ENCODE assay signal across 15 cellular contexts in the genomic region with DNA sequence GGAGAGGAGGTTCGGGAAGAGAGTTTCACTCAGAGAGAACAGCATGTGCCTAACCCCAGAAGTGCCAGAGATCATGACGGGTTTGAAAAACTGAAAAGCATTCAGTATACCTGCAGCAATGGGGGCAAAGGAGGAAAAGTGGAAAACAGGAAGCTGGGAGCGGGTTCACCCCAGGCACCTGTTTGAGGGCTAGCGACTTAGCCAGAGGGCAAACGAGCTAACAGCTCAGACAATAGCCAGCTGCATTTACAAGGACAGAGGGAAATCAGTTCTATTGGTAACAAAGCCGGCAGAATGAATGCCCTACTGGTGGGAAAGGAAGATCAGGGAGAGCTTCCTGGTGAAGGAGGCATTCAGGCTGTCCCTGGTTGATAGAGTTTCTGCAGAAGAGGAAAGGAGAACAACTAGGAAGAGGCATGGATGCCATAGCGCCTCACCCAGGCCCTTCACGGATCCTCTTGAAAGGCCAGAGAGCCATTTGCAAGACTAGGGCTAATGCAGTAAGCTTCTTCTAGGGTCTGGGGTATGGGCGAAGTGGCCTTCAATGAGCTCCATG.
DNase-seq lines count a peak whose midpoint lies in the region; ATAC-seq, FAIRE-seq and TF ChIP-seq lines count a peak whose summit lies in the region.
"Had no signal": no experiment of that assay in that cellular context is flagged by ENCODE, and none has a peak within 500 bp of the region (broad histone marks: within the 10 kb centered on the region; RNA-seq: fewer than 3 reads in every experiment).

No MANE protein-coding gene starts in this region.

- H2BK12ac ChIP-seq in H1 (ENCODE audit: low read depth, low read length): peak overlapping the region; percentile 96; the same call in 1 of the 2 replicates

- H3K14ac ChIP-seq in H1 (ENCODE audit: insufficient read length): no peak overlapping the region

- H3K27me3 Mint-ChIP-seq in IgD-negative memory B cell: peaks cover 6% of the 10 kb centered on the region
- H3K27me3 Mint-ChIP-seq in activated T-helper 2 cell treated with anti-CD3 and anti-CD28 coated beads, Interferon-gamma antibody, Interleukin-2, Interleukin-4, amounts not matched to agents 10 μg/mL and 5 μg/mL and 100 μg/mL, durations not matched to agents 14 hours and 24 hours and 36 hours (ENCODE audit: low read depth): peaks cover 13% of the 10 kb centered on the region

- H3K23me2 ChIP-seq in H1 (ENCODE audit: low read depth, low read length): peaks cover 2% of the 10 kb centered on the region; the same call in 1 of the 2 replicates

- H3K18ac ChIP-seq in H1 (ENCODE audit: extremely low read depth, low read length): peak overlapping the region; percentile 64; the same call in 1 of the 2 replicates

- H3K9ac ChIP-seq in H1 (replicated peaks in 1 of 4; ENCODE audit: extremely low read depth in 1 of 4, low read depth in 3 of 4, low read length in 3 of 4): no peak overlapping the region

- no peak overlapping the region for H3K27ac ChIP-seq in H1 (ENCODE audit: low read depth, low read length)

- H2BK120ac ChIP-seq in H1 (replicated peaks; ENCODE audit: low read depth, low read length): peak overlapping the region; percentile 25

- H3K23ac ChIP-seq in H1 (ENCODE audit: insufficient read length): no peak overlapping the region

- TF ChIP-seq CTCF in H1 (IDR thresholded peaks at IDR 0.05; ENCODE audit: control extremely low read depth in 1 of 3, insufficient read depth in 1 of 3, low read depth in 1 of 3, low read length in 3 of 3): peak in 1 of 3 experiments; percentile 33; a peak in 1 of 4 replicates

- H3K56ac ChIP-seq in H1 (replicated peaks; ENCODE audit: insufficient read length, low read depth, low read length): no peak overlapping the region

- no peaks in the 10 kb centered on the region for H3K79me2 ChIP-seq in H1 (ENCODE audit: control insufficient read depth in 1 of 2, insufficient read depth in 2 of 2, low read length in 2 of 2)

- peak; percentile 42 for FAIRE-seq in H1 (lab: Jason Lieb, UNC)

- H3K4me1 ChIP-seq in H1 (replicated peaks in 1 of 4; ENCODE audit: control insufficient read depth in 3 of 4, insufficient read depth in 4 of 4, low read length in 3 of 4): peaks cover 0 to 7% (median 3%) of the 10 kb centered on the region in 4 experiments; a peak in 6 of 7 replicates

- H3K27me3 ChIP-seq in H7 (ENCODE audit: control insufficient read depth, insufficient read depth, low read length) (peaks cover 6% of the 10 kb centered on the region), H1 (replicated peaks in 1 of 4; ENCODE audit: control insufficient read depth in 3 of 4, extremely low read depth in 1 of 4, insufficient read depth in 3 of 4, low read length in 3 of 4) (peaks cover 0 to 10% (median 5%) of the 10 kb centered on the region in 4 experiments; a peak in 4 of 7 replicates)

- H4K91ac ChIP-seq in H1 (replicated peaks; ENCODE audit: insufficient read length, low read length): peak overlapping the region; percentile 48

- H3K36me3 ChIP-seq in H7 (replicated peaks; ENCODE audit: control insufficient read depth, insufficient read depth, low read length) (no peaks in the 10 kb centered on the region), H1 (ENCODE audit: control insufficient read depth in 2 of 4, insufficient read depth in 4 of 4, low read length in 3 of 4) (no peaks in the 10 kb centered on the region)

- no peaks in the 10 kb centered on the region for H3K79me1 ChIP-seq in H1 (ENCODE audit: low read depth, low read length)

- peak overlapping the region; percentile 66; the same call in 1 of the 2 replicates for H2BK5ac ChIP-seq in H1 (ENCODE audit: low read depth, low read length)

- no peak overlapping the region for H2AFZ ChIP-seq in H1 (ENCODE audit: low read length)
- H2AFZ ChIP-seq: PC-9 had no signal

- 0 out of 4 replicates have a peak, but pooled peaks of 1 of the 2 experiments have one; percentile 26 for TF ChIP-seq RAD21 in H1 (IDR thresholded peaks at IDR 0.05 in 1 of 2, conservative IDR thresholded peaks at IDR 0.05 in 1 of 2; ENCODE audit: low read depth in 2 of 2, low read length in 2 of 2)

- H3K4ac ChIP-seq in H1 (replicated peaks; ENCODE audit: insufficient read length, low read depth, low read length): no peak overlapping the region

- peaks cover 0 to 5% (median 3%) of the 10 kb centered on the region in 3 donors for H3K4me1 Mint-ChIP-seq in IgD-negative memory B cell
- peaks cover 49% of the 10 kb centered on the region for H3K4me1 Mint-ChIP-seq in stimulated activated effector memory CD8-positive, alpha-beta T cell treated with anti-CD3 and anti-CD28 coated beads, Interleukin-12 subunit alpha, Interleukin-12 subunit beta, amount 100 ng/mL, for 72 hours
- peaks cover 46% of the 10 kb centered on the region for H3K4me1 Mint-ChIP-seq in activated T-helper 2 cell treated with anti-CD3 and anti-CD28 coated beads, Interferon-gamma antibody, Interleukin-2, Interleukin-4, amounts not matched to agents 10 μg/mL and 5 μg/mL and 100 μg/mL, durations not matched to agents 14 hours and 24 hours and 36 hours (ENCODE audit: low read depth)

- H2BK20ac ChIP-seq in H1 (ENCODE audit: low read length): 0 out of 2 replicates have a peak overlapping the region, but pooled peaks have one; percentile 56

- peak overlapping the region; percentile 87; the same call in 1 of the 2 replicates for H2AK5ac ChIP-seq in H1 (ENCODE audit: low read depth, low read length)

- POLR2A ChIA-PET in H1 (lab: Charles Lee; ENCODE audit: partially characterized antibody): interaction anchor here (0.6 to 0.7 kb wide), 2 partner anchors 74 to 176 kb away, joined by 3 read pairs; no protein-coding TSS in a partner anchor

- no peaks in the 10 kb centered on the region for H3K36me3 Mint-ChIP-seq in IgD-negative memory B cell
- peaks cover 20% of the 10 kb centered on the region for H3K36me3 Mint-ChIP-seq in stimulated activated effector memory CD8-positive, alpha-beta T cell treated with anti-CD3 and anti-CD28 coated beads, Interleukin-12 subunit alpha, Interleukin-12 subunit beta, amount 100 ng/mL, for 72 hours
- H3K36me3 Mint-ChIP-seq in activated T-helper 2 cell treated with anti-CD3 and anti-CD28 coated beads, Interferon-gamma antibody, Interleukin-2, Interleukin-4, amounts not matched to agents 10 μg/mL and 5 μg/mL and 100 μg/mL, durations not matched to agents 14 hours and 24 hours and 36 hours (ENCODE audit: low read depth): no peaks in the 10 kb centered on the region
- H3K36me3 Mint-ChIP-seq: CD4-positive, alpha-beta memory T cell had no signal

- no peaks in the 10 kb centered on the region for H3K9me3 ChIP-seq in H1 (ENCODE audit: insufficient read depth in 2 of 2, low read depth in 1 of 2, low read length in 1 of 2)
- H3K9me3 ChIP-seq: SK-N-SH had no signal

- H4K5ac ChIP-seq in H1 (ENCODE audit: insufficient read length, low read depth, low read length): no peak overlapping the region

- no peak for TF ChIP-seq POLR2A in H1 (IDR thresholded peaks at IDR 0.05; ENCODE audit: control extremely low read depth in 1 of 2, low read depth in 2 of 2, low read length in 2 of 2)

- CTCF ChIA-PET in H1 (lab: Charles Lee; ENCODE audit: partially characterized antibody): interaction anchor here (0.6 to 2.6 kb wide), 17 partner anchors 8 to 501 kb away, joined by 3 to 15 read pairs (median 4); no protein-coding TSS in a partner anchor

- peak overlapping the region in 1 of 2 experiments; percentile 63; a peak in 2 of 4 replicates for H3K4me2 ChIP-seq in H1 (ENCODE audit: insufficient read depth in 1 of 2, low read depth in 2 of 2, low read length in 2 of 2)

- H4K20me1 ChIP-seq in H1 (replicated peaks in 1 of 2; ENCODE audit: control insufficient read depth in 1 of 2, insufficient read depth in 2 of 2, low read length in 2 of 2): no peaks in the 10 kb centered on the region

- no peaks in the 10 kb centered on the region for H3K9me3 Mint-ChIP-seq in IgD-negative memory B cell
- H3K9me3 Mint-ChIP-seq in stimulated activated effector memory CD8-positive, alpha-beta T cell treated with anti-CD3 and anti-CD28 coated beads, Interleukin-12 subunit alpha, Interleukin-12 subunit beta, amount 100 ng/mL, for 72 hours: peaks cover 6% of the 10 kb centered on the region
- peaks cover 6% of the 10 kb centered on the region for H3K9me3 Mint-ChIP-seq in activated T-helper 2 cell treated with anti-CD3 and anti-CD28 coated beads, Interferon-gamma antibody, Interleukin-2, Interleukin-4, amounts not matched to agents 10 μg/mL and 5 μg/mL and 100 μg/mL, durations not matched to agents 14 hours and 24 hours and 36 hours

- peak overlapping the region in 3 of 4 donors; percentile 27 to 55 (median 41) for H3K4me3 Mint-ChIP-seq in IgD-negative memory B cell
- H3K4me3 Mint-ChIP-seq in stimulated activated effector memory CD8-positive, alpha-beta T cell treated with anti-CD3 and anti-CD28 coated beads, Interleukin-12 subunit alpha, Interleukin-12 subunit beta, amount 100 ng/mL, for 72 hours: no peak overlapping the region
- H3K4me3 Mint-ChIP-seq in activated T-helper 2 cell treated with anti-CD3 and anti-CD28 coated beads, Interferon-gamma antibody, Interleukin-2, Interleukin-4, amounts not matched to agents 10 μg/mL and 5 μg/mL and 100 μg/mL, durations not matched to agents 14 hours and 24 hours and 36 hours (ENCODE audit: low read depth): no peak overlapping the region

- H3K4me3 ChIP-seq in H7 (ENCODE audit: insufficient read depth, low read depth, low read length): no peak overlapping the region
- no peak overlapping the region for H3K4me3 ChIP-seq in H1 (ENCODE audit: extremely low read depth in 1 of 4, insufficient read depth in 2 of 4, low read depth in 3 of 4, low read length in 4 of 4)

- no peak for TF ChIP-seq EP300 in H1 (IDR thresholded peaks at IDR 0.05; ENCODE audit: borderline replicate concordance in 1 of 2, low read depth in 2 of 2, low read length in 2 of 2)

- WGBS in H1 (ENCODE audit: extremely low coverage in 1 of 2, insufficient coverage in 1 of 2, insufficient read length in 1 of 2, insufficient replicate concordance in 2 of 2, low coverage in 1 of 2, low lambda C conversion rate in 2 of 2, missing lambda C conversion rate in 1 of 2), 2 experiments: 51% methylated on average over 9 of the region's 9 CpGs; no CpG with 5 or more reads in 1 of the 2 experiments

- H2BK15ac ChIP-seq in H1 (ENCODE audit: low read length): peak overlapping the region; percentile 90; the same call in 1 of the 2 replicates

- ATAC-seq in stimulated activated effector memory CD8-positive, alpha-beta T cell treated with anti-CD3 and anti-CD28 coated beads, Interleukin-12 subunit alpha, Interleukin-12 subunit beta, amount 100 ng/mL, for 72 hours: no peak

- intact Hi-C loops in activated T-helper 2 cell treated with anti-CD3 and anti-CD28 coated beads, Interferon-gamma antibody, Interleukin-2, Interleukin-4, amounts not matched to agents 10 μg/mL and 5 μg/mL and 100 μg/mL, durations not matched to agents 14 hours and 24 hours and 36 hours (cut with micrococcal nuclease): loop anchor here (5.0 to 10.0 kb wide), 3 partner anchors 432 to 770 kb away; a partner anchor contains a TSS

- H3K27ac Mint-ChIP-seq in IgD-negative memory B cell: peak overlapping the region in 1 of 3 donors; percentile 41
- H3K27ac Mint-ChIP-seq in stimulated activated effector memory CD8-positive, alpha-beta T cell treated with anti-CD3 and anti-CD28 coated beads, Interleukin-12 subunit alpha, Interleukin-12 subunit beta, amount 100 ng/mL, for 72 hours: peak overlapping the region; percentile 89
- H3K27ac Mint-ChIP-seq in activated T-helper 2 cell treated with anti-CD3 and anti-CD28 coated beads, Interferon-gamma antibody, Interleukin-2, Interleukin-4, amounts not matched to agents 10 μg/mL and 5 μg/mL and 100 μg/mL, durations not matched to agents 14 hours and 24 hours and 36 hours: no peak overlapping the region
- H3K27ac Mint-ChIP-seq: CD4-positive, alpha-beta memory T cell had no signal

- peak; percentile 32 for DNase-seq in H7
- DNase-seq in H1 (ENCODE audit: low read depth in 1 of 2, low spot score in 2 of 2): peak in 1 of 2 experiments; percentile 58
- no peak for DNase-seq in stimulated activated effector memory CD8-positive, alpha-beta T cell treated with anti-CD3 and anti-CD28 coated beads, Interleukin-12 subunit alpha, Interleukin-12 subunit beta, amount 100 ng/mL, for 72 hours (ENCODE audit: low spot score in 2 of 2)
- DNase-seq in stimulated activated CD4-positive, alpha-beta T cell treated with anti-CD3 and anti-CD28 coated beads, Interleukin-4, amount 100 ng/mL, for 1 hour: no peak
- no peak for DNase-seq in NCI-H1105 treated with DMSO at 0.1 percent for 48 hours (lab: John Stamatoyannopoulos, UW)
- DNase-seq in activated T-helper 2 cell treated with anti-CD3 and anti-CD28 coated beads, Interferon-gamma antibody, Interleukin-2, Interleukin-4, amounts not matched to agents 10 μg/mL and 5 μg/mL and 100 μg/mL, durations not matched to agents 14 hours and 24 hours and 36 hours (ENCODE audit: low spot score): no peak
- DNase-seq: CD4-positive, alpha-beta memory T cell; DND-41; MV-4-11; NCI-H524 treated with DMSO at 0.1 percent for 48 hours; PC-9; Right ventricle myocardium superior; SK-N-SH; T-helper 1 cell had no signal

- peak overlapping the region; percentile 46; the same call in 1 of the 2 replicates for H4K8ac ChIP-seq in H1 (ENCODE audit: extremely low read depth, insufficient read depth, low read length)

Comparison
In these comparisons a context has a peak if more than half of its experiments do, and no peak if none do; other contexts are left out.
1. H3K4me3 Mint-ChIP-seq: peak in IgD-negative memory B cell (3 of 4); none in stimulated activated effector memory CD8-positive, alpha-beta T cell treated with anti-CD3 and anti-CD28 coated beads, Interleukin-12 subunit alpha, Interleukin-12 subunit beta, amount 100 ng/mL, for 72 hours (single experiment) and activated T-helper 2 cell treated with anti-CD3 and anti-CD28 coated beads, Interferon-gamma antibody, Interleukin-2, Interleukin-4, amounts not matched to agents 10 μg/mL and 5 μg/mL and 100 μg/mL, durations not matched to agents 14 hours and 24 hours and 36 hours (single experiment).